ENCODE assay signal across 19 cellular contexts in genomic region chr2:10795508-10796046, GRCh38. TPM values are rescaled to one million over a fixed set of nuclear protein-coding genes. Genes with fewer than 3 reads are reported as not detected.
A peak's percentile ranks its signal among the peaks of the same experiment; 100 is the strongest.
DNase-seq lines count a peak whose midpoint lies in the region; ATAC-seq and TF ChIP-seq lines count a peak whose summit lies in the region.
"Had no signal": no experiment of that assay in that cellular context is flagged by ENCODE, and none has a peak within 500 bp of the region (broad histone marks: within the 10 kb centered on the region; RNA-seq: fewer than 3 reads in every experiment).

No MANE protein-coding gene starts in this region.

- H3K27me3 Mint-ChIP-seq in activated naive CD4-positive, alpha-beta T cell treated with anti-CD3 and anti-CD28 coated beads for 36 hours (ENCODE audit: low read depth): no peaks in the 10 kb centered on the region
- no peaks in the 10 kb centered on the region for H3K27me3 Mint-ChIP-seq in CD8-positive, alpha-beta memory T cell
- no peaks in the 10 kb centered on the region for H3K27me3 Mint-ChIP-seq in activated CD4-positive, alpha-beta memory T cell treated with anti-CD3 and anti-CD28 coated beads, Interleukin-2, amount 10 ng/mL, durations not matched to agents 7 days and 5 days
- H3K27me3 Mint-ChIP-seq in naive thymus-derived CD8-positive, alpha-beta T cell: no peaks in the 10 kb centered on the region
- H3K27me3 Mint-ChIP-seq in neural progenitor cell (ENCODE audit: insufficient read depth, low read depth): peaks cover 2% of the 10 kb centered on the region

- H3K9ac ChIP-seq in neural progenitor cell: no peak overlapping the region
- H3K9ac ChIP-seq: BLaER1 treated with 17β-estradiol and CSF1 and Interleukin-3, amounts not matched to agents 10 nM and 100 nM had no signal

- H3K9me3 ChIP-seq in CD8-positive, alpha-beta memory T cell (ENCODE audit: low read length): no peaks in the 10 kb centered on the region
- H3K9me3 ChIP-seq in neural progenitor cell (ENCODE audit: low read depth): no peaks in the 10 kb centered on the region
- H3K9me3 ChIP-seq: BLaER1 treated with 17β-estradiol and CSF1 and Interleukin-3, amounts not matched to agents 10 nM and 100 nM; Peyer's patch had no signal

- ATAC-seq in stimulated activated effector memory CD8-positive, alpha-beta T cell treated with anti-CD3 and anti-CD28 coated beads, Interleukin-12 subunit alpha, Interleukin-12 subunit beta, amount 100 ng/mL, for 72 hours: peak; percentile 55
- ATAC-seq in naive thymus-derived CD8-positive, alpha-beta T cell: no peak

- POLR2A ChIA-PET in CD8-positive, alpha-beta memory T cell (lab: Charles Lee): no interaction called here
- POLR2A ChIA-PET in activated CD4-positive, alpha-beta memory T cell treated with anti-CD3 and anti-CD28 coated beads, Interleukin-2, amount 10 ng/mL, durations not matched to agents 7 days and 5 days (lab: Charles Lee): interaction anchor here (1.1 to 1.3 kb wide), 2 partner anchors 16 to 18 kb away, joined by 3 to 5 read pairs; no protein-coding TSS in a partner anchor
- POLR2A ChIA-PET in naive thymus-derived CD8-positive, alpha-beta T cell (lab: Charles Lee): no interaction called here

- no peak overlapping the region for H2AFZ ChIP-seq in neural progenitor cell (replicated peaks)

- H3K4me1 ChIP-seq in CD8-positive, alpha-beta memory T cell (ENCODE audit: insufficient read depth, low read length): no peaks in the 10 kb centered on the region
- no peaks in the 10 kb centered on the region for H3K4me1 ChIP-seq in neural progenitor cell
- H3K4me1 ChIP-seq: Peyer's patch had no signal

- H3K9me3 Mint-ChIP-seq in activated naive CD4-positive, alpha-beta T cell treated with anti-CD3 and anti-CD28 coated beads for 36 hours: no peaks in the 10 kb centered on the region
- H3K9me3 Mint-ChIP-seq in CD8-positive, alpha-beta memory T cell: no peaks in the 10 kb centered on the region
- no peaks in the 10 kb centered on the region for H3K9me3 Mint-ChIP-seq in activated CD4-positive, alpha-beta memory T cell treated with anti-CD3 and anti-CD28 coated beads, Interleukin-2, amount 10 ng/mL, durations not matched to agents 7 days and 5 days
- H3K9me3 Mint-ChIP-seq in stimulated activated effector memory CD8-positive, alpha-beta T cell treated with anti-CD3 and anti-CD28 coated beads, Interleukin-12 subunit alpha, Interleukin-12 subunit beta, amount 100 ng/mL, for 72 hours: no peaks in the 10 kb centered on the region
- H3K9me3 Mint-ChIP-seq in naive thymus-derived CD8-positive, alpha-beta T cell: no peaks in the 10 kb centered on the region
- no peaks in the 10 kb centered on the region for H3K9me3 Mint-ChIP-seq in neural progenitor cell
- H3K9me3 Mint-ChIP-seq: HFFc6 had no signal

- peaks cover 30% of the 10 kb centered on the region for H3K36me3 ChIP-seq in CD8-positive, alpha-beta memory T cell (ENCODE audit: insufficient read depth, low read length)
- peaks cover 27% of the 10 kb centered on the region for H3K36me3 ChIP-seq in neural progenitor cell

- peak overlapping the region; percentile 26 for H3K27ac Mint-ChIP-seq in activated naive CD4-positive, alpha-beta T cell treated with anti-CD3 and anti-CD28 coated beads for 36 hours
- peak overlapping the region in 5 of 8 donors; percentile 6 to 79 (median 38) for H3K27ac Mint-ChIP-seq in CD8-positive, alpha-beta memory T cell
- peak overlapping the region; percentile 37 for H3K27ac Mint-ChIP-seq in activated CD4-positive, alpha-beta memory T cell treated with anti-CD3 and anti-CD28 coated beads, Interleukin-2, amount 10 ng/mL, durations not matched to agents 7 days and 5 days
- H3K27ac Mint-ChIP-seq in stimulated activated effector memory CD8-positive, alpha-beta T cell treated with anti-CD3 and anti-CD28 coated beads, Interleukin-12 subunit alpha, Interleukin-12 subunit beta, amount 100 ng/mL, for 72 hours: peak overlapping the region; percentile 83
- peak overlapping the region in 4 of 10 donors; percentile 3 to 80 (median 28) for H3K27ac Mint-ChIP-seq in naive thymus-derived CD8-positive, alpha-beta T cell
- no peak overlapping the region for H3K27ac Mint-ChIP-seq in neural progenitor cell
- H3K27ac Mint-ChIP-seq: HFFc6 had no signal

- no peaks in the 10 kb centered on the region for H3F3A ChIP-seq in neural progenitor cell (ENCODE audit: low read depth)

- H3K27me3 ChIP-seq in CD8-positive, alpha-beta memory T cell (ENCODE audit: insufficient read depth, low read length, poor library complexity, severe bottlenecking): no peaks in the 10 kb centered on the region
- no peaks in the 10 kb centered on the region for H3K27me3 ChIP-seq in neural progenitor cell
- H3K27me3 ChIP-seq: BLaER1 treated with 17β-estradiol and CSF1 and Interleukin-3, amounts not matched to agents 10 nM and 100 nM; Peyer's patch had no signal

- TF ChIP-seq CTCF in neural progenitor cell (IDR thresholded peaks at IDR 0.05): no peak

- peaks cover 55% of the 10 kb centered on the region for H3K79me2 ChIP-seq in neural progenitor cell (ENCODE audit: low read depth)

- H3K36me3 Mint-ChIP-seq in activated naive CD4-positive, alpha-beta T cell treated with anti-CD3 and anti-CD28 coated beads for 36 hours (ENCODE audit: low read depth): peaks cover 35% of the 10 kb centered on the region
- peaks cover 4 to 81% (median 14%) of the 10 kb centered on the region in 3 donors for H3K36me3 Mint-ChIP-seq in CD8-positive, alpha-beta memory T cell
- peaks cover 69% of the 10 kb centered on the region for H3K36me3 Mint-ChIP-seq in activated CD4-positive, alpha-beta memory T cell treated with anti-CD3 and anti-CD28 coated beads, Interleukin-2, amount 10 ng/mL, durations not matched to agents 7 days and 5 days (ENCODE audit: low read depth)
- H3K36me3 Mint-ChIP-seq in stimulated activated effector memory CD8-positive, alpha-beta T cell treated with anti-CD3 and anti-CD28 coated beads, Interleukin-12 subunit alpha, Interleukin-12 subunit beta, amount 100 ng/mL, for 72 hours: peaks cover 100% of the 10 kb centered on the region
- H3K36me3 Mint-ChIP-seq in naive thymus-derived CD8-positive, alpha-beta T cell: peaks cover 4 to 90% (median 13%) of the 10 kb centered on the region in 3 donors
- H3K36me3 Mint-ChIP-seq in neural progenitor cell: peaks cover 41% of the 10 kb centered on the region

- intact Hi-C loops in activated naive CD4-positive, alpha-beta T cell treated with anti-CD3 and anti-CD28 coated beads for 36 hours (cut with micrococcal nuclease): no loop called here

- no peak for DNase-seq in activated naive CD4-positive, alpha-beta T cell treated with anti-CD3 and anti-CD28 coated beads for 36 hours
- no peak for DNase-seq in activated naive CD4-positive, alpha-beta T cell (lab: John Stamatoyannopoulos, UW)
- DNase-seq in CD8-positive, alpha-beta memory T cell: no peak
- DNase-seq in activated CD4-positive, alpha-beta memory T cell treated with anti-CD3 and anti-CD28 coated beads, Interleukin-2, amount 10 ng/mL, durations not matched to agents 7 days and 5 days: no peak
- no peak for DNase-seq in stimulated activated effector memory CD8-positive, alpha-beta T cell treated with anti-CD3 and anti-CD28 coated beads, Interleukin-12 subunit alpha, Interleukin-12 subunit beta, amount 100 ng/mL, for 72 hours (ENCODE audit: low spot score in 2 of 2)
- DNase-seq in HCEC 1CT: no peak
- no peak for DNase-seq in naive thymus-derived CD8-positive, alpha-beta T cell
- no peak for DNase-seq in neural progenitor cell (ENCODE audit: low spot score)
- DNase-seq: DMS79 treated with DMSO at 0.1 percent for 48 hours; HFFc6; KBM-7; NCI-H1105; NCI-H1694 treated with DMSO at 0.1 percent for 48 hours; NCI-H510A; NCI-H748 treated with DMSO at 0.1 percent for 48 hours; NK-92 treated with Interleukin-12 subunit alpha and Interleukin-12 subunit beta, amount 100 ng/mL, for 24 hours; Peyer's patch; SHP77 had no signal

- peaks cover 36% of the 10 kb centered on the region for H4K20me1 ChIP-seq in neural progenitor cell (ENCODE audit: low read depth)

- H3K27ac ChIP-seq in CD8-positive, alpha-beta memory T cell (ENCODE audit: low read depth, low read length): no peak overlapping the region
- no peak overlapping the region for H3K27ac ChIP-seq in neural progenitor cell
- H3K27ac ChIP-seq: BLaER1 treated with 17β-estradiol and CSF1 and Interleukin-3, amounts not matched to agents 10 nM and 100 nM; Peyer's patch had no signal

- H3K4me2 ChIP-seq in neural progenitor cell: no peak overlapping the region
- H3K4me2 ChIP-seq: BLaER1 treated with 17β-estradiol and CSF1 and Interleukin-3, amounts not matched to agents 10 nM and 100 nM had no signal

- peaks cover 30% of the 10 kb centered on the region for H3K4me1 Mint-ChIP-seq in activated naive CD4-positive, alpha-beta T cell treated with anti-CD3 and anti-CD28 coated beads for 36 hours (ENCODE audit: low read depth)
- H3K4me1 Mint-ChIP-seq in CD8-positive, alpha-beta memory T cell: peaks cover 11 to 49% (median 40%) of the 10 kb centered on the region in 3 donors
- peaks cover 36% of the 10 kb centered on the region for H3K4me1 Mint-ChIP-seq in activated CD4-positive, alpha-beta memory T cell treated with anti-CD3 and anti-CD28 coated beads, Interleukin-2, amount 10 ng/mL, durations not matched to agents 7 days and 5 days
- peaks cover 52% of the 10 kb centered on the region for H3K4me1 Mint-ChIP-seq in stimulated activated effector memory CD8-positive, alpha-beta T cell treated with anti-CD3 and anti-CD28 coated beads, Interleukin-12 subunit alpha, Interleukin-12 subunit beta, amount 100 ng/mL, for 72 hours
- H3K4me1 Mint-ChIP-seq in naive thymus-derived CD8-positive, alpha-beta T cell: peaks cover 0 to 22% (median 5%) of the 10 kb centered on the region in 4 donors
- H3K4me1 Mint-ChIP-seq in neural progenitor cell: peaks cover 3% of the 10 kb centered on the region

- no peak overlapping the region for H3K4me3 ChIP-seq in CD8-positive, alpha-beta memory T cell (ENCODE audit: low read length)
- no peak overlapping the region for H3K4me3 ChIP-seq in neural progenitor cell
- H3K4me3 ChIP-seq: BLaER1 treated with 17β-estradiol and CSF1 and Interleukin-3, amounts not matched to agents 10 nM and 100 nM; Peyer's patch had no signal

- CTCF ChIA-PET in activated naive CD4-positive, alpha-beta T cell treated with anti-CD3 and anti-CD28 coated beads for 36 hours (lab: Charles Lee): interaction anchor here (0.6 to 1.3 kb wide), 2 partner anchors 37 to 897 kb away, joined by 3 to 4 read pairs; no protein-coding TSS in a partner anchor
- CTCF ChIA-PET in CD8-positive, alpha-beta memory T cell (lab: Charles Lee): no interaction called here
- CTCF ChIA-PET in activated CD4-positive, alpha-beta memory T cell treated with anti-CD3 and anti-CD28 coated beads, Interleukin-2, amount 10 ng/mL, durations not matched to agents 7 days and 5 days (lab: Charles Lee): no interaction called here

- no peak overlapping the region for H3K4me3 Mint-ChIP-seq in activated naive CD4-positive, alpha-beta T cell treated with anti-CD3 and anti-CD28 coated beads for 36 hours
- no peak overlapping the region for H3K4me3 Mint-ChIP-seq in CD8-positive, alpha-beta memory T cell
- no peak overlapping the region for H3K4me3 Mint-ChIP-seq in activated CD4-positive, alpha-beta memory T cell treated with anti-CD3 and anti-CD28 coated beads, Interleukin-2, amount 10 ng/mL, durations not matched to agents 7 days and 5 days
- no peak overlapping the region for H3K4me3 Mint-ChIP-seq in stimulated activated effector memory CD8-positive, alpha-beta T cell treated with anti-CD3 and anti-CD28 coated beads, Interleukin-12 subunit alpha, Interleukin-12 subunit beta, amount 100 ng/mL, for 72 hours
- H3K4me3 Mint-ChIP-seq in naive thymus-derived CD8-positive, alpha-beta T cell: no peak overlapping the region
- no peak overlapping the region for H3K4me3 Mint-ChIP-seq in neural progenitor cell
- H3K4me3 Mint-ChIP-seq: HFFc6 had no signal

RNA-seq across cellular contexts. Expression of gene PDIA6, which starts 17.0 kb away (rescaled TPM):
- total RNA-seq in activated naive CD4-positive, alpha-beta T cell treated with anti-CD3 and anti-CD28 coated beads for 36 hours: 100 to 1,000 TPM; 103 to 106 TPM
- 100 to 1,000 TPM; 178 to 181 TPM for total RNA-seq in CD8-positive, alpha-beta memory T cell
- polyA plus RNA-seq in CD8-positive, alpha-beta memory T cell: 158 TPM
- total RNA-seq in activated CD4-positive, alpha-beta memory T cell treated with anti-CD3 and anti-CD28 coated beads, Interleukin-2, amount 10 ng/mL, durations not matched to agents 7 days and 5 days: 100 to 1,000 TPM; 161 to 165 TPM
- 10 to 100 TPM; 30.9 to 34.7 TPM for total RNA-seq in naive thymus-derived CD8-positive, alpha-beta T cell
- 100 to 1,000 TPM in 1 of 3 donors, 10 to 100 TPM in 2; 64.1 to 126 (median 99.2) TPM for polyA plus RNA-seq in naive thymus-derived CD8-positive, alpha-beta T cell
- 299 and 381 TPM in 2 replicates for total RNA-seq in neural progenitor cell (ENCODE audit: low replicate concordance)
